Comparison of ENCODE assay signal across 8 cellular contexts in the genomic region with DNA sequence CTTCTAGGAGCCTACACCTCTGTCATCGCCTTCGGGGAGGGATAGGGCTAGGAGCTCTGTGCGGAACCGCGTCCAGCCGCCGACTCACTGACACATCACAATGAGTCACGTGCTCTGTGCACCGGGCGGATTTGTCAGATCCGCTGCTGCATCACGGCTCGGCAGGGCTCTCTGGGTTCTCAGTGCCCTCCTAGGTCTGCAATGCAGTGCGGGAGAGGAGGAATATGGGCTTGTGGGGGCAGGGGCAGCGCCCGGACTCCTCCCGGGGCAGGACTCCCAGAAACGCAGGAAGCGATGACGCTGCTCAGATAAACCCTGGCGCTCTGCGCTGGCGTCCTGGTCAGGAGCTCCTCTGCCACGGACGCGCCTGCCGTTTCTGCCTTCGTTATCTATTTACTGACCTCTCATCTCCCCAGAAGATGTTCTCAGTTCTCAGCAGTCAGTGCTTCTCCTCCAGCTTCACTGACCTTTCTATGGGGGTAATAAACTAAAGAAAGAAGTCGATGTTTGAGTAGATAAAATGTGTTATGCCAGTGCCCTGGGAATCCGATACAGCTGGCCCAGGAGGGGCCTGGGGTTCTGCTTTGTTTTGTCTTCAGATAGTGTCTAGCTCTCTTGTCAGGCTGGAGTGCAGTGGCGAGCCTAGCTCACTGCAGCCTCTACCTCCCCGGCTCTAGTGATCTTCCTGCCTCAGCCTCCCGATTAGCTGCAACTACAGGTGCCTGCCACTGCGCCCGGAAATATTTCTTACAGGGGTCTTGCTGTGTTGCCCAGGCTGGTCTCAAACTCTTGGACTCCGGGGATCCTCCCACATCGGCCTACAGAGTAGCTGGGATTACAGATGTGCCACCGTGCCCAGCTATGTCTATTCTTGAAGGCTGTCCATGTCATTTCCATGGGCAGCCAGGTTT. TPM values are rescaled to one million over a fixed set of nuclear protein-coding genes. Genes with fewer than 3 reads are reported as not detected.
DNase-seq lines count a peak whose midpoint lies in the region; ATAC-seq and TF ChIP-seq lines count a peak whose summit lies in the region.

No MANE protein-coding gene starts in this region.

- intact Hi-C loops in heart right ventricle (cut with DNase I), result loop anchor here in 5 of 10 donors (1.0 to 2.0 kb wide), 3 partner anchors 16 to 23 kb away; a partner anchor contains a TSS

- ATAC-seq in HG02571 (IDR thresholded peaks at IDR 0.05; ENCODE audit: unreplicated experiment) (peak; percentile 94), heart right ventricle (peak; percentile 91 to 99 (median 94))
- ATAC-seq in activated naive CD8-positive, alpha-beta T cell treated with anti-CD3 and anti-CD28 coated beads, Interleukin-2, amount 10 ng/mL, durations not matched to agents 7 days and 5 days (ENCODE audit: low read depth), result peak; percentile 99

- H3K27me3 ChIP-seq in GM06990 (replicated peaks; ENCODE audit: control insufficient read depth, insufficient read depth, low read length), result no peaks in the 10 kb centered on the region
- H3K27me3 ChIP-seq in heart right ventricle, result no peaks in the 10 kb centered on the region

- 11% methylated on average over 38 of the region's 38 CpGs for WGBS in heart right ventricle, 2 donors

- no peaks in the 10 kb centered on the region for H3K9me3 ChIP-seq in heart right ventricle

- peak overlapping the region; percentile 95 for H3K4me3 Mint-ChIP-seq in activated naive CD8-positive, alpha-beta T cell treated with anti-CD3 and anti-CD28 coated beads, Interleukin-2, amount 10 ng/mL, durations not matched to agents 7 days and 5 days
- peak overlapping the region; percentile 93 for H3K4me3 Mint-ChIP-seq in type B pancreatic cell

- H3K27ac Mint-ChIP-seq in activated naive CD8-positive, alpha-beta T cell treated with anti-CD3 and anti-CD28 coated beads, Interleukin-2, amount 10 ng/mL, durations not matched to agents 7 days and 5 days, result peak overlapping the region; percentile 95
- peak overlapping the region; percentile 98 for H3K27ac Mint-ChIP-seq in type B pancreatic cell

- no peaks in the 10 kb centered on the region for H3K36me3 Mint-ChIP-seq in activated naive CD8-positive, alpha-beta T cell treated with anti-CD3 and anti-CD28 coated beads, Interleukin-2, amount 10 ng/mL, durations not matched to agents 7 days and 5 days
- no peaks in the 10 kb centered on the region for H3K36me3 Mint-ChIP-seq in type B pancreatic cell

- H3K4me1 Mint-ChIP-seq in activated naive CD8-positive, alpha-beta T cell treated with anti-CD3 and anti-CD28 coated beads, Interleukin-2, amount 10 ng/mL, durations not matched to agents 7 days and 5 days, result peaks cover 21% of the 10 kb centered on the region
- H3K4me1 Mint-ChIP-seq in type B pancreatic cell (ENCODE audit: unreplicated experiment), result peaks cover 24% of the 10 kb centered on the region

- no peaks in the 10 kb centered on the region for H3K36me3 ChIP-seq in GM06990 (ENCODE audit: control insufficient read depth, insufficient read depth, low read length)
- no peaks in the 10 kb centered on the region for H3K36me3 ChIP-seq in heart right ventricle

- peak overlapping the region; percentile 67 to 98 (median 94) for H3K27ac ChIP-seq in heart right ventricle

- no peaks in the 10 kb centered on the region for H3K9me3 Mint-ChIP-seq in activated naive CD8-positive, alpha-beta T cell treated with anti-CD3 and anti-CD28 coated beads, Interleukin-2, amount 10 ng/mL, durations not matched to agents 7 days and 5 days
- H3K9me3 Mint-ChIP-seq in type B pancreatic cell, result no peaks in the 10 kb centered on the region

- H3K4me1 ChIP-seq in heart right ventricle, result peaks cover 0 to 59% (median 32%) of the 10 kb centered on the region in 9 donors

- POLR2A ChIA-PET in activated naive CD8-positive, alpha-beta T cell treated with anti-CD3 and anti-CD28 coated beads, Interleukin-2, amount 10 ng/mL, durations not matched to agents 7 days and 5 days (lab: Charles Lee), result interaction anchor here (0.9 to 2.3 kb wide), 6 partner anchors 22 to 602 kb away, joined by 3 to 12 read pairs (median 4); a partner anchor contains a TSS

- H3K27me3 Mint-ChIP-seq in activated naive CD8-positive, alpha-beta T cell treated with anti-CD3 and anti-CD28 coated beads, Interleukin-2, amount 10 ng/mL, durations not matched to agents 7 days and 5 days, result no peaks in the 10 kb centered on the region
- H3K27me3 Mint-ChIP-seq in type B pancreatic cell, result no peaks in the 10 kb centered on the region

- TF ChIP-seq CTCF in GM06990 (IDR thresholded peaks at IDR 0.05; ENCODE audit: insufficient read depth, low read length, poor library complexity, severe bottlenecking), result no peak
- no peak for TF ChIP-seq CTCF in heart right ventricle (IDR thresholded peaks at IDR 0.05)
- peak; percentile 46 for TF ChIP-seq CTCF in type B pancreatic cell (conservative IDR thresholded peaks at IDR 0.05)

- DNase-seq in GM06990 (ENCODE audit: extremely low read depth, insufficient read length) (peak; percentile 43), NCI-H1048 (lab: John Stamatoyannopoulos, UW) (peak; percentile 28), SKM-1 treated with dmso at 0.1 percent for 144 hours (lab: John Stamatoyannopoulos, UW; ENCODE audit: unreplicated experiment) (peak; percentile 44), heart right ventricle (peak; percentile 87 to 88), pons (ENCODE audit: low spot score) (peak; percentile 79), type B pancreatic cell (ENCODE audit: extremely low spot score, unreplicated experiment) (peak; percentile 83)
- DNase-seq in activated naive CD8-positive, alpha-beta T cell treated with anti-CD3 and anti-CD28 coated beads, Interleukin-2, amount 10 ng/mL, durations not matched to agents 7 days and 5 days, result peak; percentile 77

- H3K4me3 ChIP-seq in GM06990 (replicated peaks; ENCODE audit: low read depth, low read length) (peak overlapping the region; percentile 59), heart right ventricle (peak overlapping the region; percentile 28 to 64 (median 58))

RNA-seq across cellular contexts. Expression of a gene that starts 22.8 kb away (rescaled TPM):
- 10 to 100 TPM; 60.3 to 77.8 TPM for total RNA-seq in activated naive CD8-positive, alpha-beta T cell treated with anti-CD3 and anti-CD28 coated beads, Interleukin-2, amount 10 ng/mL, durations not matched to agents 7 days and 5 days
- total RNA-seq in heart right ventricle, result 100 to 1,000 TPM; 503 to 713 (median 595) TPM
- polyA plus RNA-seq in heart right ventricle, result 100 to 1,000 TPM; 169 to 828 TPM
- total RNA-seq in type B pancreatic cell (ENCODE audit: low replicate concordance), result 224 and 240 TPM in 2 replicates

Comparison
In these comparisons a context has a peak if more than half of its experiments do, and no peak if none do; other contexts are left out.
1. Peak in every context shown above with its lines: DNase-seq, ATAC-seq, H3K4me3 ChIP-seq and H3K27ac ChIP-seq.
2. DNase-seq: peak in every context shown above with its lines; median percentile 88 in heart right ventricle; 83 in type B pancreatic cell; 79 in pons; 77 in activated naive CD8-positive, alpha-beta T cell treated with anti-CD3 and anti-CD28 coated beads, Interleukin-2, amount 10 ng/mL, durations not matched to agents 7 days and 5 days; 44 in SKM-1 treated with dmso at 0.1 percent for 144 hours; 43 in GM06990; 28 in NCI-H1048.